ENCODE assay signal across 17 cellular contexts in genomic region chr17:82952019-82952418, GRCh38.
DNase-seq lines count a peak whose midpoint lies in the region; ATAC-seq, FAIRE-seq and TF ChIP-seq lines count a peak whose summit lies in the region.
"Had no signal": no experiment of that assay in that cellular context is flagged by ENCODE, and none has a peak within 500 bp of the region (broad histone marks: within the 10 kb centered on the region; RNA-seq: fewer than 3 reads in every experiment).

No MANE protein-coding gene starts in this region.

- H3K4me1 ChIP-seq in right lobe of liver = no peaks in the 10 kb centered on the region
- H3K4me1 ChIP-seq in HepG2 (ENCODE audit: insufficient read depth, low read length) = no peaks in the 10 kb centered on the region
- no peaks in the 10 kb centered on the region for H3K4me1 ChIP-seq in psoas muscle
- no peaks in the 10 kb centered on the region for H3K4me1 ChIP-seq in small intestine (ENCODE audit: control insufficient read depth in 2 of 2, insufficient read depth in 1 of 2, low read depth in 1 of 2, low read length in 1 of 2)

- intact Hi-C loops in right lobe of liver (cut with DNase I) = no loop called here
- intact Hi-C loops in HepG2 (cut with micrococcal nuclease; ENCODE audit: unreplicated experiment) = no loop called here
- intact Hi-C loops in psoas muscle (cut with DNase I) = no loop called here
- intact Hi-C loops in activated T-helper 1 cell treated with anti-CD3 and anti-CD28 coated beads, Interleukin-12 subunit alpha, Interleukin-12 subunit beta, Interleukin-2, Interleukin-4 antibody, amounts not matched to agents 30 ng/mL and 10 ng/mL and 1 ng/mL, durations not matched to agents 14 hours and 24 hours and 36 hours (cut with micrococcal nuclease) = no loop called here

- 89% methylated on average over 1 of the region's 13 CpGs for WGBS in right lobe of liver (ENCODE audit: insufficient coverage, low coverage, low lambda C conversion rate, missing lambda C conversion rate)
- over 99% methylated on average over 13 of the region's 13 CpGs for WGBS in HepG2 (ENCODE audit: low lambda C conversion rate)
- WGBS in psoas muscle, 3 donors = 98 to 99% (median 98%) methylated on average over 13 of the region's 13 CpGs
- 97 to 99% (median 97%) methylated on average over 13 of the region's 13 CpGs for WGBS in small intestine, 3 donors

- H3K27me3 ChIP-seq in right lobe of liver (no peaks in the 10 kb centered on the region), HepG2 (ENCODE audit: control insufficient read depth in 1 of 2, insufficient read depth in 2 of 2, low read length in 2 of 2) (no peaks in the 10 kb centered on the region), psoas muscle (ENCODE audit: insufficient read depth in 3 of 3, low read length in 2 of 3) (no peaks in the 10 kb centered on the region), small intestine (ENCODE audit: control insufficient read depth in 2 of 2, insufficient read depth in 2 of 2, low read length in 2 of 2) (no peaks in the 10 kb centered on the region)

- no peak overlapping the region for H3K27ac ChIP-seq in right lobe of liver
- H3K27ac ChIP-seq in HepG2 (ENCODE audit: extremely low read length, insufficient read depth, low read length) = no peak overlapping the region
- H3K27ac ChIP-seq in psoas muscle = no peak overlapping the region
- H3K27ac ChIP-seq in small intestine (ENCODE audit: low read depth in 1 of 2, low read length in 1 of 2) = no peak overlapping the region
- H3K27ac ChIP-seq: KMS-11 had no signal

- H3K9me3 ChIP-seq in right lobe of liver = no peaks in the 10 kb centered on the region
- H3K9me3 ChIP-seq in HepG2 (ENCODE audit: low read length) = no peaks in the 10 kb centered on the region
- H3K9me3 ChIP-seq in psoas muscle = no peaks in the 10 kb centered on the region
- H3K9me3 ChIP-seq in small intestine (ENCODE audit: control insufficient read depth, low read depth) = no peaks in the 10 kb centered on the region

- no peak for FAIRE-seq in HepG2 (lab: Jason Lieb, UNC)
- no peak for FAIRE-seq in small intestine (lab: Jason Lieb, UNC)
- FAIRE-seq: GM12878 had no signal

- TF ChIP-seq EP300 in HepG2 (IDR thresholded peaks at IDR 0.05; ENCODE audit: low read depth in 2 of 2, low read length in 2 of 2) = no peak
- TF ChIP-seq EP300 in HepG2 (CRISPR knock-in tag; IDR thresholded peaks at IDR 0.05; ENCODE audit: borderline replicate concordance) = no peak

- H2AFZ ChIP-seq in HepG2 (ENCODE audit: low read length) = no peak overlapping the region

- no peak for ATAC-seq in right lobe of liver
- no peak for ATAC-seq in HepG2
- ATAC-seq in esophagus mucosa = peak; percentile 56
- ATAC-seq in psoas muscle = no peak
- ATAC-seq: GM12878 had no signal

- H4K20me1 ChIP-seq in HepG2 (ENCODE audit: insufficient read depth, low read length) = no peaks in the 10 kb centered on the region

- H3K36me3 Mint-ChIP-seq in activated T-helper 1 cell treated with anti-CD3 and anti-CD28 coated beads, Interleukin-12 subunit alpha, Interleukin-12 subunit beta, Interleukin-2, Interleukin-4 antibody, amounts not matched to agents 30 ng/mL and 10 ng/mL and 1 ng/mL, durations not matched to agents 14 hours and 24 hours and 36 hours (ENCODE audit: low read depth) = peaks cover 49% of the 10 kb centered on the region

- in situ Hi-C loops in HepG2 (cut with HindIII; ENCODE audit: extremely low pct_ligation_motif_present, low pct_unique_long_range_greater_than_20kb) = no loop called here
- in situ Hi-C loops in GM13977 (cut with MboI; ENCODE audit: low pct_unique_long_range_greater_than_20kb, low sequenced_read_pairs, unreplicated experiment) = no loop called here

- DNase-seq in right lobe of liver (peak; percentile 8 to 37 (median 35)), HepG2 (ENCODE audit: low spot score) (no peak), psoas muscle (peak; percentile 5 to 14), GM13977 (ENCODE audit: low spot score) (no peak), small intestine (no peak)
- DNase-seq in activated T-helper 1 cell treated with anti-CD3 and anti-CD28 coated beads, Interleukin-12 subunit alpha, Interleukin-12 subunit beta, Interleukin-2, Interleukin-4 antibody, amounts not matched to agents 30 ng/mL and 10 ng/mL and 1 ng/mL, durations not matched to agents 14 hours and 24 hours and 36 hours (ENCODE audit: low spot score) = no peak
- DNase-seq: CD4-positive, alpha-beta memory T cell; DMS79; H9; NCI-H1092 treated with DMSO at 0.1 percent for 48 hours; NCI-H1694 treated with DMSO at 0.1 percent for 48 hours; NCI-H446; NCI-H748 treated with DMSO at 0.1 percent for 48 hours had no signal

- H3K27me3 Mint-ChIP-seq in activated T-helper 1 cell treated with anti-CD3 and anti-CD28 coated beads, Interleukin-12 subunit alpha, Interleukin-12 subunit beta, Interleukin-2, Interleukin-4 antibody, amounts not matched to agents 30 ng/mL and 10 ng/mL and 1 ng/mL, durations not matched to agents 14 hours and 24 hours and 36 hours (ENCODE audit: insufficient read depth) = no peaks in the 10 kb centered on the region
- H3K27me3 Mint-ChIP-seq: B cell; CD4-positive, alpha-beta memory T cell had no signal

- no peak overlapping the region for H3K4me3 ChIP-seq in right lobe of liver
- no peak overlapping the region for H3K4me3 ChIP-seq in HepG2 (replicated peaks in 1 of 3; ENCODE audit: insufficient read depth in 1 of 3, low read depth in 2 of 3, low read length in 3 of 3)
- no peak overlapping the region for H3K4me3 ChIP-seq in psoas muscle
- no peak overlapping the region for H3K4me3 ChIP-seq in small intestine (ENCODE audit: low read depth in 1 of 2, low read length in 2 of 2)
- H3K4me3 ChIP-seq: GM12878 had no signal

- H3K9ac ChIP-seq in HepG2 (ENCODE audit: insufficient read depth, low read depth, low read length) = no peak overlapping the region
- H3K9ac ChIP-seq: KMS-11 had no signal

- no peak overlapping the region for H3K4me2 ChIP-seq in HepG2 (ENCODE audit: low read depth, low read length)
- H3K4me2 ChIP-seq: KMS-11 had no signal

- H3K9me3 Mint-ChIP-seq in activated T-helper 1 cell treated with anti-CD3 and anti-CD28 coated beads, Interleukin-12 subunit alpha, Interleukin-12 subunit beta, Interleukin-2, Interleukin-4 antibody, amounts not matched to agents 30 ng/mL and 10 ng/mL and 1 ng/mL, durations not matched to agents 14 hours and 24 hours and 36 hours = peaks cover 39% of the 10 kb centered on the region

- H3K27ac Mint-ChIP-seq in activated T-helper 1 cell treated with anti-CD3 and anti-CD28 coated beads, Interleukin-12 subunit alpha, Interleukin-12 subunit beta, Interleukin-2, Interleukin-4 antibody, amounts not matched to agents 30 ng/mL and 10 ng/mL and 1 ng/mL, durations not matched to agents 14 hours and 24 hours and 36 hours = no peak overlapping the region
- H3K27ac Mint-ChIP-seq: B cell; CD4-positive, alpha-beta memory T cell; H9 had no signal

- H3K79me2 ChIP-seq in HepG2 (ENCODE audit: insufficient read depth, low read length) = no peaks in the 10 kb centered on the region

- no peaks in the 10 kb centered on the region for H3K36me3 ChIP-seq in right lobe of liver
- H3K36me3 ChIP-seq in HepG2 (replicated peaks in 1 of 2; ENCODE audit: control insufficient read depth in 1 of 2, insufficient read depth in 2 of 2, low read length in 2 of 2) = peaks cover 3 to 15% of the 10 kb centered on the region in 2 experiments; a peak in 3 of 5 replicates
- peaks cover 0 to 4% of the 10 kb centered on the region in 2 donors for H3K36me3 ChIP-seq in psoas muscle (ENCODE audit: insufficient read depth in 1 of 2, low read depth in 1 of 2)
- no peaks in the 10 kb centered on the region for H3K36me3 ChIP-seq in small intestine (ENCODE audit: control insufficient read depth in 2 of 2, insufficient read depth in 2 of 2, low read length in 2 of 2)

- no peak for TF ChIP-seq CTCF in right lobe of liver (IDR thresholded peaks at IDR 0.05)
- TF ChIP-seq CTCF in HepG2 (CRISPR knock-in tag; IDR thresholded peaks at IDR 0.05) = no peak
- TF ChIP-seq CTCF in psoas muscle (IDR thresholded peaks at IDR 0.05) = no peak
- no peak for TF ChIP-seq CTCF in GM13977 (IDR thresholded peaks at IDR 0.05; ENCODE audit: extremely low read depth, insufficient read depth, missing control alignments)

- CTCF ChIA-PET in HepG2 (lab: Yijun Ruan, JAX; ENCODE audit: low intra/inter-chr PET ratio, low total read pairs) = no interaction called here

- H3K4me1 Mint-ChIP-seq in activated T-helper 1 cell treated with anti-CD3 and anti-CD28 coated beads, Interleukin-12 subunit alpha, Interleukin-12 subunit beta, Interleukin-2, Interleukin-4 antibody, amounts not matched to agents 30 ng/mL and 10 ng/mL and 1 ng/mL, durations not matched to agents 14 hours and 24 hours and 36 hours (ENCODE audit: low read depth) = no peaks in the 10 kb centered on the region
- H3K4me1 Mint-ChIP-seq: B cell, H9 had no signal

- TF ChIP-seq POLR2A in right lobe of liver (IDR thresholded peaks at IDR 0.05) (no peak), HepG2 (IDR thresholded peaks at IDR 0.05; ENCODE audit: insufficient read depth in 1 of 2, low read depth in 2 of 2, low read length in 2 of 2) (no peak)

- no peak overlapping the region for H3K4me3 Mint-ChIP-seq in activated T-helper 1 cell treated with anti-CD3 and anti-CD28 coated beads, Interleukin-12 subunit alpha, Interleukin-12 subunit beta, Interleukin-2, Interleukin-4 antibody, amounts not matched to agents 30 ng/mL and 10 ng/mL and 1 ng/mL, durations not matched to agents 14 hours and 24 hours and 36 hours
- H3K4me3 Mint-ChIP-seq: B cell; CD4-positive, alpha-beta memory T cell; H9 had no signal

- no TSS peak for BruUV-seq in HepG2 (replicated peaks; lab: Mats Ljungman, UMichigan)

- TF ChIP-seq RAD21 in HepG2 (CRISPR knock-in tag; IDR thresholded peaks at IDR 0.05) = no peak

- POLR2A ChIA-PET in HepG2 (lab: Yijun Ruan, JAX) = no interaction called here

TF ChIP-seq in HepG2, 621 proteins besides CTCF, POLR2A, EP300 and RAD21 (continues in another document):
- TF ChIP-seq ZNF18 (CRISPR knock-in tag; IDR thresholded peaks at IDR 0.05; ENCODE audit: insufficient replicate concordance) = no peak

Comparison
In these comparisons a context has a peak if more than half of its experiments do, and no peak if none do; other contexts are left out.
1. DNase-seq: peak in right lobe of liver (3 of 3) and psoas muscle (2 of 2); none in HepG2 (single experiment), activated T-helper 1 cell treated with anti-CD3 and anti-CD28 coated beads, Interleukin-12 subunit alpha, Interleukin-12 subunit beta, Interleukin-2, Interleukin-4 antibody, amounts not matched to agents 30 ng/mL and 10 ng/mL and 1 ng/mL, durations not matched to agents 14 hours and 24 hours and 36 hours (single experiment), GM13977 (single experiment) and small intestine (single experiment).